Comparison of ENCODE assay signal across 8 cellular contexts in the genomic region with DNA sequence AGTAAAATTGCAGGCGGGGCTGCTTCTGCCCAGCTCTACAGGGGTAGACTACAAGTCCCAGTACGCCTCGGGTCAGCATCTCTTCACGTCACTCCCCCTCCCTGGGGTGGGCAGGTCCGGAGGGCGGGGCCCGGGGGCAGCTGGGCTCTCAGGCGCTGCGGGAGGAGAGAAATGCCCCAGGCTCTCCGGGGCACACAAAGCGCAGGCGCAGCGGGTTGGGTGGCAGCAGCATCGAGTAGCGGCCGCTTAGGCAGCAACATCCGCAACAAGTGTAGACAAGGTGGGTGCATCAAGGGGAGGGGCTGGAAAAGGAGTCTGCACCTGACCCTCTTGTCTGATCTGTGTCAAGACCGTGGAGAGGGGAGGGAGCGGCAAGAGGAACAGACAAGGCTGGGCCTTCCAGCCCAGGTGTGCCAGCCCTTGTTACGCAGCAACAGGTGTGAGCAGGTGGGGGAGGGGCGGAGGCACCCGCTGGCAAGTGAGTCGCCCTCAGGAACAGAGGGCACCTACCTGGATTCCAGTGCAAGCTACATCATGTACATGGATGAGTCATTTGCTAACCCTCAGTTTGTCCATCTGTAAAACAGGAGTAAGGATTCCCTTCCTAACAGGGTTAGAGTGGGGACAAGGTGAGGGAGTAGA. TPM values are rescaled to one million over a fixed set of nuclear protein-coding genes. Genes with fewer than 3 reads are reported as not detected.
DNase-seq lines count a peak whose midpoint lies in the region; ATAC-seq, FAIRE-seq and TF ChIP-seq lines count a peak whose summit lies in the region.

No MANE protein-coding gene starts in this region.

- H3K27ac ChIP-seq in HepG2 (ENCODE audit: extremely low read length, insufficient read depth, low read length): peak overlapping the region; percentile 53

- peak; percentile 7; the same call in 1 of the 2 replicates for TF ChIP-seq CTCF in HepG2 (CRISPR knock-in tag; IDR thresholded peaks at IDR 0.05)

- H3K9me3 ChIP-seq in HepG2 (ENCODE audit: low read length): no peaks in the 10 kb centered on the region

- in situ Hi-C loops in HepG2 (cut with HindIII; ENCODE audit: extremely low pct_ligation_motif_present, low pct_unique_long_range_greater_than_20kb): no loop called here

- peaks cover 0 to 1% of the 10 kb centered on the region in 2 experiments; a peak in 2 of 5 replicates for H3K27me3 ChIP-seq in HepG2 (ENCODE audit: control insufficient read depth in 1 of 2, insufficient read depth in 2 of 2, low read length in 2 of 2)

- POLR2A ChIA-PET in HepG2 (lab: Yijun Ruan, JAX): interaction anchor here (1.0 to 2.6 kb wide), 8 partner anchors 12 to 132 kb away, joined by 3 to 7 read pairs (median 3); partner anchors contain the start of gene RAB6A

- ATAC-seq in GM18511 (IDR thresholded peaks at IDR 0.05; ENCODE audit: unreplicated experiment) (peak; percentile 93), HG03175 (IDR thresholded peaks at IDR 0.05; ENCODE audit: unreplicated experiment) (peak; percentile 85), HepG2 (peak; percentile 80), HG03378 (IDR thresholded peaks at IDR 0.05; ENCODE audit: unreplicated experiment) (no peak)

- no peak overlapping the region for H2AFZ ChIP-seq in HepG2 (ENCODE audit: low read length)

- TSS peak; percentile 51 for BruUV-seq in HepG2 (replicated peaks; lab: Mats Ljungman, UMichigan)

- TF ChIP-seq EP300 in HepG2 (IDR thresholded peaks at IDR 0.05; ENCODE audit: low read depth in 2 of 2, low read length in 2 of 2) (no peak), HepG2 (CRISPR knock-in tag; IDR thresholded peaks at IDR 0.05; ENCODE audit: borderline replicate concordance) (no peak)

- peaks cover 72% of the 10 kb centered on the region for H3K4me1 ChIP-seq in HepG2 (ENCODE audit: insufficient read depth, low read length)

- peak; percentile 16; the same call in 1 of the 2 replicates for TF ChIP-seq RAD21 in HepG2 (CRISPR knock-in tag; IDR thresholded peaks at IDR 0.05)

- peaks cover 2% of the 10 kb centered on the region for H3K79me2 ChIP-seq in HepG2 (ENCODE audit: insufficient read depth, low read length)

- TF ChIP-seq POLR2A in HepG2 (IDR thresholded peaks at IDR 0.05; ENCODE audit: insufficient read depth in 1 of 2, low read depth in 2 of 2, low read length in 2 of 2): peak; percentile 49 to 62

- H3K9ac ChIP-seq in HepG2 (ENCODE audit: insufficient read depth, low read depth, low read length): peak overlapping the region; percentile 68

- CTCF ChIA-PET in HepG2 (lab: Yijun Ruan, JAX; ENCODE audit: low intra/inter-chr PET ratio, low total read pairs): no interaction called here

- DNase-seq in NCI-H524 treated with DMSO at 0.1 percent for 48 hours (lab: John Stamatoyannopoulos, UW) (peak; percentile 40), dedifferentiated amniotic fluid mesenchymal stem cell (ENCODE audit: extremely low spot score) (peak; percentile 70), HepG2 (ENCODE audit: low spot score) (peak; percentile 90)
- DNase-seq in activated CD4-positive, alpha-beta T cell treated with anti-CD3 and anti-CD28 coated beads, Interleukin-2, amount 50 U/mL, for 48 hours: peak; percentile 92 to 93
- peak; percentile 88 to 92 for DNase-seq in stimulated activated CD4-positive, alpha-beta T cell treated with anti-CD3 and anti-CD28 coated beads, Interleukin-4, amount 100 ng/mL, for 4 hours

- H3K4me2 ChIP-seq in HepG2 (ENCODE audit: low read depth, low read length): peak overlapping the region; percentile 82

- peak overlapping the region; percentile 57 to 76 (median 70) for H3K4me3 ChIP-seq in HepG2 (replicated peaks in 1 of 3; ENCODE audit: insufficient read depth in 1 of 3, low read depth in 2 of 3, low read length in 3 of 3)

- intact Hi-C loops in HepG2 (cut with micrococcal nuclease; ENCODE audit: unreplicated experiment): no loop called here

- H3K36me3 ChIP-seq in HepG2 (replicated peaks in 1 of 2; ENCODE audit: control insufficient read depth in 1 of 2, insufficient read depth in 2 of 2, low read length in 2 of 2): no peaks in the 10 kb centered on the region

- FAIRE-seq in HepG2 (lab: Jason Lieb, UNC): peak; percentile 83

- 6% methylated on average over 22 of the region's 23 CpGs for WGBS in HepG2 (ENCODE audit: low lambda C conversion rate)

- H4K20me1 ChIP-seq in HepG2 (ENCODE audit: insufficient read depth, low read length): no peaks in the 10 kb centered on the region

TF ChIP-seq in HepG2, 621 proteins besides CTCF, POLR2A, EP300 and RAD21 (continues in another document):
- peak; percentile 63; the same call in 1 of the 2 replicates for TF ChIP-seq DRAP1 (CRISPR knock-in tag; IDR thresholded peaks at IDR 0.05)
- TF ChIP-seq RXRA (CRISPR knock-in tag; IDR thresholded peaks at IDR 0.05): 0 out of 2 replicates have a peak, but pooled peaks have one; percentile 18
- 0 out of 2 replicates have a peak, but pooled peaks have one; percentile 27 for TF ChIP-seq DR1 (CRISPR knock-in tag; IDR thresholded peaks at IDR 0.05)
- TF ChIP-seq RXRB (CRISPR knock-in tag; IDR thresholded peaks at IDR 0.05; ENCODE audit: borderline replicate concordance): 0 out of 2 replicates have a peak, but pooled peaks have one; percentile 20
- TF ChIP-seq THAP11 (CRISPR knock-in tag; IDR thresholded peaks at IDR 0.05): peak; percentile 97
- TF ChIP-seq DMAP1 (CRISPR knock-in tag; IDR thresholded peaks at IDR 0.05): 0 out of 2 replicates have a peak, but pooled peaks have one; percentile 9

RNA-seq across cellular contexts. Expression of gene PLEKHB1, which starts 1.2 kb away (rescaled TPM):
- total RNA-seq in HepG2 (2016; rRNA removed; fragmentation: Illumina TruSeq; extraction: Trizol): 68.0 and 71.7 TPM in 2 replicates
- total RNA-seq in HepG2 (2016; cell fraction: cytosol; rRNA removed; fragmentation: Illumina TruSeq; extraction: Trizol; ENCODE audit: low read depth): 14.1 and 14.6 TPM in 2 replicates
- 68.8 and 77.9 TPM in 2 replicates for total RNA-seq in HepG2 (2016; cell fraction: insoluble cytoplasmic fraction; rRNA removed; fragmentation: Illumina TruSeq; extraction: Trizol)
- total RNA-seq in HepG2 (2016; cell fraction: membrane; rRNA removed; fragmentation: Illumina TruSeq; extraction: Trizol): 30.3 and 30.6 TPM in 2 replicates
- 31.7 and 39.9 TPM in 2 replicates for total RNA-seq in HepG2 (2016; cell fraction: nucleus; rRNA removed; fragmentation: Illumina TruSeq; extraction: Trizol)
- polyA plus RNA-seq in HepG2 (2011; rRNA removed): 77.1 and 99.3 TPM in 2 replicates
- polyA plus RNA-seq in HepG2 (2011; cell fraction: cytosol; rRNA removed): 95.0 and 157 TPM in 2 replicates
- polyA plus RNA-seq in HepG2 (2011; cell fraction: nucleus; rRNA removed): 107 and 154 TPM in 2 replicates
- polyA plus RNA-seq in HepG2 (2012): 47.9 and 54.0 TPM in 2 replicates
- polyA plus RNA-seq in HepG2 (2016; cell fraction: cytosol; fragmentation: Illumina TruSeq; extraction: Trizol; ENCODE audit: low read depth): 16.0 and 24.3 TPM in 2 replicates
- polyA plus RNA-seq in HepG2 (2016; cell fraction: insoluble cytoplasmic fraction; fragmentation: Illumina TruSeq; extraction: Trizol; ENCODE audit: low read depth): 128 and 133 TPM in 2 replicates
- 43.9 and 47.0 TPM in 2 replicates for polyA plus RNA-seq in HepG2 (2016; cell fraction: membrane; fragmentation: Illumina TruSeq; extraction: Trizol; ENCODE audit: low read depth)
- 69.9 and 81.4 TPM in 2 replicates for polyA plus RNA-seq in HepG2 (2016; cell fraction: nucleus; fragmentation: Illumina TruSeq; extraction: Trizol; ENCODE audit: insufficient read depth, low read depth)
- 0.09 and 172 TPM in 2 replicates for polyA minus RNA-seq in HepG2 (2011; rRNA and poly(A)+ RNA removed; ENCODE audit: low replicate concordance)
- 66.4 and 67.7 TPM in 2 replicates for polyA minus RNA-seq in HepG2 (2011; cell fraction: cytosol; rRNA and poly(A)+ RNA removed)
- 33.3 and 41.1 TPM in 2 replicates for polyA minus RNA-seq in HepG2 (2011; cell fraction: nucleus; rRNA and poly(A)+ RNA removed)

RNA-seq across cellular contexts. Expression of gene FAM168A, which starts 49.7 kb away (rescaled TPM):
- total RNA-seq in HepG2 (2016; rRNA removed; fragmentation: Illumina TruSeq; extraction: Trizol): 13.9 and 15.0 TPM in 2 replicates
- 0.91 and 0.97 TPM in 2 replicates for total RNA-seq in HepG2 (2016; cell fraction: cytosol; rRNA removed; fragmentation: Illumina TruSeq; extraction: Trizol; ENCODE audit: low read depth)
- total RNA-seq in HepG2 (2016; cell fraction: insoluble cytoplasmic fraction; rRNA removed; fragmentation: Illumina TruSeq; extraction: Trizol): 14.3 and 14.4 TPM in 2 replicates
- total RNA-seq in HepG2 (2016; cell fraction: membrane; rRNA removed; fragmentation: Illumina TruSeq; extraction: Trizol): 6.4 and 7.1 TPM in 2 replicates
- total RNA-seq in HepG2 (2016; cell fraction: nucleus; rRNA removed; fragmentation: Illumina TruSeq; extraction: Trizol): 13.5 and 14.9 TPM in 2 replicates
- polyA plus RNA-seq in HepG2 (2011; rRNA removed): 15.8 and 17.5 TPM in 2 replicates
- 7.8 and 8.6 TPM in 2 replicates for polyA plus RNA-seq in HepG2 (2011; cell fraction: cytosol; rRNA removed)
- polyA plus RNA-seq in HepG2 (2011; cell fraction: nucleus; rRNA removed): 24.2 and 33.5 TPM in 2 replicates
- polyA plus RNA-seq in HepG2 (2012): 14.4 and 14.7 TPM in 2 replicates
- 0.77 and 0.78 TPM in 2 replicates for polyA plus RNA-seq in HepG2 (2016; cell fraction: cytosol; fragmentation: Illumina TruSeq; extraction: Trizol; ENCODE audit: low read depth)
- 11.3 and 13.2 TPM in 2 replicates for polyA plus RNA-seq in HepG2 (2016; cell fraction: insoluble cytoplasmic fraction; fragmentation: Illumina TruSeq; extraction: Trizol; ENCODE audit: low read depth)
- 3.0 and 3.2 TPM in 2 replicates for polyA plus RNA-seq in HepG2 (2016; cell fraction: membrane; fragmentation: Illumina TruSeq; extraction: Trizol; ENCODE audit: low read depth)
- polyA plus RNA-seq in HepG2 (2016; cell fraction: nucleus; fragmentation: Illumina TruSeq; extraction: Trizol; ENCODE audit: insufficient read depth, low read depth): 16.9 and 17.7 TPM in 2 replicates
- polyA minus RNA-seq in HepG2 (2011; rRNA and poly(A)+ RNA removed; ENCODE audit: low replicate concordance): 28.4 and 45.6 TPM in 2 replicates
- polyA minus RNA-seq in HepG2 (2011; cell fraction: cytosol; rRNA and poly(A)+ RNA removed): 12.5 and 15.3 TPM in 2 replicates
- polyA minus RNA-seq in HepG2 (2011; cell fraction: nucleus; rRNA and poly(A)+ RNA removed): 15.4 and 17.0 TPM in 2 replicates

Comparison
In these comparisons a context has a peak if more than half of its experiments do, and no peak if none do; other contexts are left out.
1. DNase-seq: peak in every context shown above with its lines; median percentile 92 in activated CD4-positive, alpha-beta T cell treated with anti-CD3 and anti-CD28 coated beads, Interleukin-2, amount 50 U/mL, for 48 hours; 90 in HepG2; 90 in stimulated activated CD4-positive, alpha-beta T cell treated with anti-CD3 and anti-CD28 coated beads, Interleukin-4, amount 100 ng/mL, for 4 hours; 70 in dedifferentiated amniotic fluid mesenchymal stem cell; 40 in NCI-H524 treated with DMSO at 0.1 percent for 48 hours.